8 cellular contexts compared by ENCODE assay signal in genomic region chr1:24745711-24746582, GRCh38. TPM values are rescaled to one million over a fixed set of nuclear protein-coding genes. Genes with fewer than 3 reads are reported as not detected.
DNase-seq lines count a peak whose midpoint lies in the region; ATAC-seq and TF ChIP-seq lines count a peak whose summit lies in the region.

No MANE protein-coding gene starts in this region.

- H3K9me3 Mint-ChIP-seq in GM23338, result no peaks in the 10 kb centered on the region; the same call in 2 of the 3 replicates
- no peaks in the 10 kb centered on the region for H3K9me3 Mint-ChIP-seq in activated CD8-positive, alpha-beta memory T cell treated with anti-CD3 and anti-CD28 coated beads, Interleukin-2, amount 10 ng/mL, durations not matched to agents 7 days and 5 days (ENCODE audit: low read depth)
- H3K9me3 Mint-ChIP-seq in neural crest cell, result no peaks in the 10 kb centered on the region

- no peaks in the 10 kb centered on the region for H3K27me3 ChIP-seq in GM23338 (ENCODE audit: insufficient read depth)

- H3K4me1 ChIP-seq in GM23338 (ENCODE audit: insufficient read depth), result peaks cover 63% of the 10 kb centered on the region

- no peak overlapping the region for H2AFZ ChIP-seq in GM23338

- H3F3A ChIP-seq in GM23338 (replicated peaks; ENCODE audit: low read depth), result peaks cover 18% of the 10 kb centered on the region

- peak overlapping the region; percentile 95 for H3K4me3 Mint-ChIP-seq in GM23338
- H3K4me3 Mint-ChIP-seq in activated CD8-positive, alpha-beta memory T cell treated with anti-CD3 and anti-CD28 coated beads, Interleukin-2, amount 10 ng/mL, durations not matched to agents 7 days and 5 days, result peak overlapping the region; percentile 82
- peak overlapping the region; percentile 96 for H3K4me3 Mint-ChIP-seq in neural crest cell

- no peaks in the 10 kb centered on the region for H3K36me3 ChIP-seq in GM23338 (ENCODE audit: insufficient read depth)

- no peak for TF ChIP-seq CTCF in GM23338 (conservative IDR thresholded peaks at IDR 0.05; ENCODE audit: low read depth in 2 of 2)
- TF ChIP-seq CTCF in neural crest cell (conservative IDR thresholded peaks at IDR 0.05), result no peak

- CTCF ChIA-PET in activated CD8-positive, alpha-beta memory T cell treated with anti-CD3 and anti-CD28 coated beads, Interleukin-2, amount 10 ng/mL, durations not matched to agents 7 days and 5 days (lab: Charles Lee), result interaction anchor here (0.8 to 1.7 kb wide), 8 partner anchors 57 to 331 kb away, joined by 3 to 12 read pairs (median 4); partner anchors contain the start of gene NIPAL3

- H3K79me2 ChIP-seq in GM23338 (replicated peaks; ENCODE audit: insufficient read depth), result peaks cover 52% of the 10 kb centered on the region

- peaks cover 57% of the 10 kb centered on the region for H3K4me1 Mint-ChIP-seq in GM23338
- peaks cover 44% of the 10 kb centered on the region for H3K4me1 Mint-ChIP-seq in activated CD8-positive, alpha-beta memory T cell treated with anti-CD3 and anti-CD28 coated beads, Interleukin-2, amount 10 ng/mL, durations not matched to agents 7 days and 5 days
- peaks cover 69% of the 10 kb centered on the region for H3K4me1 Mint-ChIP-seq in neural crest cell

- peak; percentile 6 for ATAC-seq in GM23338
- ATAC-seq in activated CD8-positive, alpha-beta memory T cell treated with anti-CD3 and anti-CD28 coated beads, Interleukin-2, amount 10 ng/mL, durations not matched to agents 7 days and 5 days, result peak; percentile 6

- H4K20me1 ChIP-seq in GM23338 (replicated peaks; ENCODE audit: insufficient read depth), result peaks cover 39% of the 10 kb centered on the region

- H3K9me2 ChIP-seq in GM23338 (ENCODE audit: insufficient read depth), result no peaks in the 10 kb centered on the region

- peak; percentile 71 for DNase-seq in ELR (ENCODE audit: low read depth)
- peak; percentile 60 for DNase-seq in GM23338 (ENCODE audit: low spot score)
- DNase-seq in NCI-H146 treated with DMSO at 0.1 percent for 48 hours (lab: John Stamatoyannopoulos, UW; ENCODE audit: unreplicated experiment), result peak; percentile 2
- DNase-seq in activated CD8-positive, alpha-beta memory T cell treated with anti-CD3 and anti-CD28 coated beads, Interleukin-2, amount 10 ng/mL, durations not matched to agents 7 days and 5 days, result no peak
- DNase-seq in fibroblast of peridontal ligament (ENCODE audit: extremely low read depth), result peak; percentile 86
- peak; percentile 22 for DNase-seq in neural crest cell (ENCODE audit: low read depth, low spot score)
- DNase-seq in NCI-H2029 (lab: John Stamatoyannopoulos, UW), result no peak
- DNase-seq in central memory CD4-positive, alpha-beta T cell, result no peak

- H3K36me3 Mint-ChIP-seq in GM23338 (ENCODE audit: low read depth), result peaks cover 45% of the 10 kb centered on the region
- H3K36me3 Mint-ChIP-seq in activated CD8-positive, alpha-beta memory T cell treated with anti-CD3 and anti-CD28 coated beads, Interleukin-2, amount 10 ng/mL, durations not matched to agents 7 days and 5 days, result no peaks in the 10 kb centered on the region
- peaks cover 2% of the 10 kb centered on the region for H3K36me3 Mint-ChIP-seq in neural crest cell (ENCODE audit: low read depth)

- H3K27me3 Mint-ChIP-seq in GM23338 (ENCODE audit: insufficient read depth, low read depth, poor library complexity), result peaks cover 25% of the 10 kb centered on the region
- H3K27me3 Mint-ChIP-seq in activated CD8-positive, alpha-beta memory T cell treated with anti-CD3 and anti-CD28 coated beads, Interleukin-2, amount 10 ng/mL, durations not matched to agents 7 days and 5 days, result peaks cover 21% of the 10 kb centered on the region
- peaks cover 5% of the 10 kb centered on the region for H3K27me3 Mint-ChIP-seq in neural crest cell (ENCODE audit: low read depth)

- peak overlapping the region; percentile 88 for H3K4me2 ChIP-seq in GM23338

- peak overlapping the region; percentile 77 for H3K27ac ChIP-seq in GM23338 (ENCODE audit: low read depth)

- peak overlapping the region; percentile 72 for H3K4me3 ChIP-seq in GM23338

- peak overlapping the region; percentile 98 for H3K27ac Mint-ChIP-seq in GM23338
- H3K27ac Mint-ChIP-seq in activated CD8-positive, alpha-beta memory T cell treated with anti-CD3 and anti-CD28 coated beads, Interleukin-2, amount 10 ng/mL, durations not matched to agents 7 days and 5 days, result peak overlapping the region; percentile 69
- peak overlapping the region; percentile 96 for H3K27ac Mint-ChIP-seq in neural crest cell (ENCODE audit: unreplicated experiment)

TF ChIP-seq in GM23338, 12 proteins besides CTCF, POLR2A, EP300 and RAD21:
- no peak for TF ChIP-seq EZH2phosphoT487 (IDR thresholded peaks at IDR 0.05; ENCODE audit: unreplicated experiment)
- no peak for TF ChIP-seq JUNB (IDR thresholded peaks at IDR 0.05; ENCODE audit: unreplicated experiment)
- TF ChIP-seq CREB1 (CRISPR knock-in tag; IDR thresholded peaks at IDR 0.05; ENCODE audit: low read depth), result no peak
- TF ChIP-seq NANOG (IDR thresholded peaks at IDR 0.05; ENCODE audit: borderline replicate concordance), result no peak
- TF ChIP-seq ETS1 (IDR thresholded peaks at IDR 0.05), result no peak
- TF ChIP-seq POLR2AphosphoS5 (IDR thresholded peaks at IDR 0.05; ENCODE audit: low read depth), result no peak
- no peak for TF ChIP-seq ZNF462 (CRISPR knock-in tag; IDR thresholded peaks at IDR 0.05)

RNA-seq across cellular contexts. Expression of gene CLIC4, which starts 0.7 kb away (rescaled TPM):
- total RNA-seq in GM23338 (2014; rRNA removed; shearing (Covaris generic)), result 308 and 319 TPM in 2 replicates
- 84.0 and 92.5 TPM in 2 replicates for polyA plus RNA-seq in GM23338 (2016; fragmentation: Nextera tagmentation; extraction: Ambion mirVana)
- 10 to 100 TPM; 16.9 to 23.0 TPM for total RNA-seq in activated CD8-positive, alpha-beta memory T cell treated with anti-CD3 and anti-CD28 coated beads, Interleukin-2, amount 10 ng/mL, durations not matched to agents 7 days and 5 days
- total RNA-seq in neural crest cell, result 123 and 126 TPM in 2 replicates

Comparison
In these comparisons a context has a peak if more than half of its experiments do, and no peak if none do; other contexts are left out.
1. DNase-seq: peak in ELR (single experiment), GM23338 (single experiment), NCI-H146 treated with DMSO at 0.1 percent for 48 hours (single experiment), fibroblast of peridontal ligament (single experiment) and neural crest cell (single experiment); none in activated CD8-positive, alpha-beta memory T cell treated with anti-CD3 and anti-CD28 coated beads, Interleukin-2, amount 10 ng/mL, durations not matched to agents 7 days and 5 days (single experiment), NCI-H2029 (single experiment) and central memory CD4-positive, alpha-beta T cell (single experiment).
2. Peak in every context shown above with its lines, with median percentiles within 50 percentile points of each other: H3K27ac Mint-ChIP-seq and H3K4me3 Mint-ChIP-seq.